ENCODE assay signal across 28 cellular contexts in genomic region chr14:25677111-25677510, GRCh38.
"Had no signal": no experiment of that assay in that cellular context is flagged by ENCODE, and none has a peak within 500 bp of the region (broad histone marks: within the 10 kb centered on the region; RNA-seq: fewer than 3 reads in every experiment).

No MANE protein-coding gene starts in this region.

- H3K9me3 ChIP-seq: colonic mucosa, esophagus muscularis mucosa, esophagus squamous epithelium, gastrocnemius medialis, gastroesophageal sphincter had no signal

- H3K4me1 ChIP-seq: colonic mucosa, esophagus muscularis mucosa, esophagus squamous epithelium, foreskin keratinocyte, gastrocnemius medialis, gastroesophageal sphincter, heart left ventricle, heart right ventricle had no signal

- DNase-seq: colonic mucosa; cortex of kidney; dermis blood vessel endothelial cell; dorsolateral prefrontal cortex; effector CD4-positive, alpha-beta T cell; effector CD8-positive, alpha-beta T cell; effector memory CD4-positive, alpha-beta T cell; effector memory CD8-positive, alpha-beta T cell; endodermal cell; erythroblast; esophagus squamous epithelium; foreskin fibroblast; foreskin keratinocyte; foreskin melanocyte; gastrocnemius medialis; glutamatergic neuron; head of caudate nucleus; heart left ventricle; heart right ventricle had no signal

- H3K4me3 ChIP-seq: colonic mucosa, coronary artery, dorsolateral prefrontal cortex, esophagus muscularis mucosa, esophagus squamous epithelium, gastrocnemius medialis, gastroesophageal sphincter, heart left ventricle, heart right ventricle had no signal

- H3K27me3 ChIP-seq: colonic mucosa, dorsolateral prefrontal cortex, esophagus muscularis mucosa, esophagus squamous epithelium, foreskin keratinocyte, gastrocnemius medialis, gastroesophageal sphincter, heart left ventricle, heart right ventricle had no signal

- H3K27ac ChIP-seq: colonic mucosa, coronary artery, dorsolateral prefrontal cortex, epithelial cell of prostate, esophagus muscularis mucosa, esophagus squamous epithelium, foreskin keratinocyte, gastrocnemius medialis, gastroesophageal sphincter, heart left ventricle, heart right ventricle had no signal

- H3K27me3 Mint-ChIP-seq: dendritic cell treated with granulocyte-macrophage colony-stimulating factor and Interleukin-4, amounts not matched to agents 40 ng/mL and 50 ng/mL, for 4 days; effector memory CD8-positive, alpha-beta T cell had no signal

- H3K27ac Mint-ChIP-seq: dendritic cell treated with granulocyte-macrophage colony-stimulating factor and Interleukin-4, amounts not matched to agents 40 ng/mL and 50 ng/mL, for 4 days; effector memory CD8-positive, alpha-beta T cell; endodermal cell had no signal

- ATAC-seq: effector memory CD8-positive, alpha-beta T cell; esophagus mucosa; foreskin keratinocyte; gastrocnemius medialis; gastroesophageal sphincter; heart left ventricle; heart right ventricle had no signal

- FAIRE-seq: colon, endometrium, endothelial cell of umbilical vein had no signal

- H3K36me3 ChIP-seq: colonic mucosa, esophagus muscularis mucosa, esophagus squamous epithelium, gastrocnemius medialis, gastroesophageal sphincter, heart left ventricle, heart right ventricle had no signal

- H3K4me3 Mint-ChIP-seq: dendritic cell treated with granulocyte-macrophage colony-stimulating factor and Interleukin-4, amounts not matched to agents 40 ng/mL and 50 ng/mL, for 4 days; effector memory CD8-positive, alpha-beta T cell; endodermal cell had no signal

- H3K4me1 Mint-ChIP-seq: endodermal cell had no signal
